ENCODE assay signal across 1 cellular context in the genomic region with DNA sequence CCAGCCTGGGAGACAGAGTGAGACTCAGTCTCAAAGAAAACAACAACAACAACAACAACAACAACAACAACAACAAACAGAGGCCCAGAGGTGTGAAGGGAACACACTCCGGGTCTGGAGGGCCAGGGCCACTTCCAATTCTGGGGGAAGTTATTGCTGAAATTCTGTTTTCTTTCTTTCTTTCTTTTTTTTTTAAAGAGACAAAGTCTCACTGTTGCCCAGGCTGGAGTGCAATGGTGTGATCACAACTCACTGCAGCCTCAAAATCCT.
TF ChIP-seq lines count a peak whose summit lies in the region.

No MANE protein-coding gene starts in this region.

TF ChIP-seq in HepG2, 621 proteins besides CTCF, POLR2A, EP300 and RAD21 (continues in another document):
- TF ChIP-seq NFKB2 (CRISPR knock-in tag; IDR thresholded peaks at IDR 0.05; ENCODE audit: borderline replicate concordance) (no peak), SMC3 (IDR thresholded peaks at IDR 0.05; ENCODE audit: low read length) (no peak), NCOA1 (CRISPR knock-in tag; IDR thresholded peaks at IDR 0.05) (no peak), RXRA (CRISPR knock-in tag; IDR thresholded peaks at IDR 0.05) (no peak), ZSCAN20 (CRISPR knock-in tag; IDR thresholded peaks at IDR 0.05; ENCODE audit: borderline replicate concordance) (no peak), ELF4 (CRISPR knock-in tag; IDR thresholded peaks at IDR 0.05; ENCODE audit: borderline replicate concordance) (no peak), ZMAT3 (CRISPR knock-in tag; conservative IDR thresholded peaks at IDR 0.05) (no peak), ZNF619 (CRISPR knock-in tag; IDR thresholded peaks at IDR 0.05) (no peak), ARNTL (CRISPR knock-in tag; IDR thresholded peaks at IDR 0.05) (no peak), KDM5B (CRISPR knock-in tag; IDR thresholded peaks at IDR 0.05; ENCODE audit: borderline replicate concordance) (no peak), ZFP82 (CRISPR knock-in tag; IDR thresholded peaks at IDR 0.05; ENCODE audit: borderline replicate concordance) (0 out of 2 replicates have a peak, but pooled peaks have one; percentile 54), ZNF816 (CRISPR knock-in tag; IDR thresholded peaks at IDR 0.05; ENCODE audit: borderline replicate concordance) (no peak), TEAD3 (CRISPR knock-in tag; optimal IDR thresholded peaks at IDR 0.05; ENCODE audit: borderline replicate concordance) (no peak), ZNF589 (CRISPR knock-in tag; conservative IDR thresholded peaks at IDR 0.05) (no peak), ZNF530 (CRISPR knock-in tag; IDR thresholded peaks at IDR 0.05; ENCODE audit: low read depth) (no peak), PHB2 (IDR thresholded peaks at IDR 0.05; ENCODE audit: partially characterized antibody) (no peak), MAFF (IDR thresholded peaks at IDR 0.05; ENCODE audit: low read depth, low read length) (no peak), ZNF432 (CRISPR knock-in tag; IDR thresholded peaks at IDR 0.05; ENCODE audit: borderline replicate concordance) (no peak), ZFP36L1 (CRISPR knock-in tag; IDR thresholded peaks at IDR 0.05) (no peak)
- TF ChIP-seq, protein P1, sequence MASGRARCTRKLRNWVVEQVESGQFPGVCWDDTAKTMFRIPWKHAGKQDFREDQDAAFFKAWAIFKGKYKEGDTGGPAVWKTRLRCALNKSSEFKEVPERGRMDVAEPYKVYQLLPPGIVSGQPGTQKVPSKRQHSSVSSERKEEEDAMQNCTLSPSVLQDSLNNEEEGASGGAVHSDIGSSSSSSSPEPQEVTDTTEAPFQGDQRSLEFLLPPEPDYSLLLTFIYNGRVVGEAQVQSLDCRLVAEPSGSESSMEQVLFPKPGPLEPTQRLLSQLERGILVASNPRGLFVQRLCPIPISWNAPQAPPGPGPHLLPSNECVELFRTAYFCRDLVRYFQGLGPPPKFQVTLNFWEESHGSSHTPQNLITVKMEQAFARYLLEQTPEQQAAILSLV (CRISPR knock-in tag; IDR thresholded peaks at IDR 0.05; ENCODE audit: borderline replicate concordance), result no peak
- TF ChIP-seq, protein P2, sequence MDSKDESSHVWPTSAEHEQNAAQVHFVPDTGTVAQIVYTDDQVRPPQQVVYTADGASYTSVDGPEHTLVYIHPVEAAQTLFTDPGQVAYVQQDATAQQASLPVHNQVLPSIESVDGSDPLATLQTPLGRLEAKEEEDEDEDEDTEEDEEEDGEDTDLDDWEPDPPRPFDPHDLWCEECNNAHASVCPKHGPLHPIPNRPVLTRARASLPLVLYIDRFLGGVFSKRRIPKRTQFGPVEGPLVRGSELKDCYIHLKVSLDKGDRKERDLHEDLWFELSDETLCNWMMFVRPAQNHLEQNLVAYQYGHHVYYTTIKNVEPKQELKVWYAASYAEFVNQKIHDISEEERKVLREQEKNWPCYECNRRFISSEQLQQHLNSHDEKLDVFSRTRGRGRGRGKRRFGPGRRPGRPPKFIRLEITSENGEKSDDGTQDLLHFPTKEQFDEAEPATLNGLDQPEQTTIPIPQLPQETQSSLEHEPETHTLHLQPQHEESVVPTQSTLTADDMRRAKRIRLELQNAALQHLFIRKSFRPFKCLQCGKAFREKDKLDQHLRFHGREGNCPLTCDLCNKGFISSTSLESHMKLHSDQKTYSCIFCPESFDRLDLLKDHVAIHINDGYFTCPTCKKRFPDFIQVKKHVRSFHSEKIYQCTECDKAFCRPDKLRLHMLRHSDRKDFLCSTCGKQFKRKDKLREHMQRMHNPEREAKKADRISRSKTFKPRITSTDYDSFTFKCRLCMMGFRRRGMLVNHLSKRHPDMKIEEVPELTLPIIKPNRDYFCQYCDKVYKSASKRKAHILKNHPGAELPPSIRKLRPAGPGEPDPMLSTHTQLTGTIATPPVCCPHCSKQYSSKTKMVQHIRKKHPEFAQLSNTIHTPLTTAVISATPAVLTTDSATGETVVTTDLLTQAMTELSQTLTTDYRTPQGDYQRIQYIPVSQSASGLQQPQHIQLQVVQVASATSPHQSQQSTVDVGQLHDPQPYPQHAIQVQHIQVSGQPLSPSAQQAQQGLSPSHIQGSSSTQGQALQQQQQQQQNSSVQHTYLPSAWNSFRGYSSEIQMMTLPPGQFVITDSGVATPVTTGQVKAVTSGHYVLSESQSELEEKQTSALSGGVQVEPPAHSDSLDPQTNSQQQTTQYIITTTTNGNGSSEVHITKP (CRISPR knock-in tag; IDR thresholded peaks at IDR 0.05; ENCODE audit: low read depth), result no peak
- TF ChIP-seq, protein P3, sequence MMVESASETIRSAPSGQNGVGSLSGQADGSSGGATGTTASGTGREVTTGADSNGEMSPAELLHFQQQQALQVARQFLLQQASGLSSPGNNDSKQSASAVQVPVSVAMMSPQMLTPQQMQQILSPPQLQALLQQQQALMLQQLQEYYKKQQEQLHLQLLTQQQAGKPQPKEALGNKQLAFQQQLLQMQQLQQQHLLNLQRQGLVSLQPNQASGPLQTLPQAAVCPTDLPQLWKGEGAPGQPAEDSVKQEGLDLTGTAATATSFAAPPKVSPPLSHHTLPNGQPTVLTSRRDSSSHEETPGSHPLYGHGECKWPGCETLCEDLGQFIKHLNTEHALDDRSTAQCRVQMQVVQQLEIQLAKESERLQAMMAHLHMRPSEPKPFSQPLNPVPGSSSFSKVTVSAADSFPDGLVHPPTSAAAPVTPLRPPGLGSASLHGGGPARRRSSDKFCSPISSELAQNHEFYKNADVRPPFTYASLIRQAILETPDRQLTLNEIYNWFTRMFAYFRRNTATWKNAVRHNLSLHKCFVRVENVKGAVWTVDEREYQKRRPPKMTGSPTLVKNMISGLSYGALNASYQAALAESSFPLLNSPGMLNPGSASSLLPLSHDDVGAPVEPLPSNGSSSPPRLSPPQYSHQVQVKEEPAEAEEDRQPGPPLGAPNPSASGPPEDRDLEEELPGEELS (CRISPR knock-in tag; IDR thresholded peaks at IDR 0.05), result 0 out of 2 replicates have a peak, but pooled peaks have one; percentile 22
- TF ChIP-seq, protein P4, sequence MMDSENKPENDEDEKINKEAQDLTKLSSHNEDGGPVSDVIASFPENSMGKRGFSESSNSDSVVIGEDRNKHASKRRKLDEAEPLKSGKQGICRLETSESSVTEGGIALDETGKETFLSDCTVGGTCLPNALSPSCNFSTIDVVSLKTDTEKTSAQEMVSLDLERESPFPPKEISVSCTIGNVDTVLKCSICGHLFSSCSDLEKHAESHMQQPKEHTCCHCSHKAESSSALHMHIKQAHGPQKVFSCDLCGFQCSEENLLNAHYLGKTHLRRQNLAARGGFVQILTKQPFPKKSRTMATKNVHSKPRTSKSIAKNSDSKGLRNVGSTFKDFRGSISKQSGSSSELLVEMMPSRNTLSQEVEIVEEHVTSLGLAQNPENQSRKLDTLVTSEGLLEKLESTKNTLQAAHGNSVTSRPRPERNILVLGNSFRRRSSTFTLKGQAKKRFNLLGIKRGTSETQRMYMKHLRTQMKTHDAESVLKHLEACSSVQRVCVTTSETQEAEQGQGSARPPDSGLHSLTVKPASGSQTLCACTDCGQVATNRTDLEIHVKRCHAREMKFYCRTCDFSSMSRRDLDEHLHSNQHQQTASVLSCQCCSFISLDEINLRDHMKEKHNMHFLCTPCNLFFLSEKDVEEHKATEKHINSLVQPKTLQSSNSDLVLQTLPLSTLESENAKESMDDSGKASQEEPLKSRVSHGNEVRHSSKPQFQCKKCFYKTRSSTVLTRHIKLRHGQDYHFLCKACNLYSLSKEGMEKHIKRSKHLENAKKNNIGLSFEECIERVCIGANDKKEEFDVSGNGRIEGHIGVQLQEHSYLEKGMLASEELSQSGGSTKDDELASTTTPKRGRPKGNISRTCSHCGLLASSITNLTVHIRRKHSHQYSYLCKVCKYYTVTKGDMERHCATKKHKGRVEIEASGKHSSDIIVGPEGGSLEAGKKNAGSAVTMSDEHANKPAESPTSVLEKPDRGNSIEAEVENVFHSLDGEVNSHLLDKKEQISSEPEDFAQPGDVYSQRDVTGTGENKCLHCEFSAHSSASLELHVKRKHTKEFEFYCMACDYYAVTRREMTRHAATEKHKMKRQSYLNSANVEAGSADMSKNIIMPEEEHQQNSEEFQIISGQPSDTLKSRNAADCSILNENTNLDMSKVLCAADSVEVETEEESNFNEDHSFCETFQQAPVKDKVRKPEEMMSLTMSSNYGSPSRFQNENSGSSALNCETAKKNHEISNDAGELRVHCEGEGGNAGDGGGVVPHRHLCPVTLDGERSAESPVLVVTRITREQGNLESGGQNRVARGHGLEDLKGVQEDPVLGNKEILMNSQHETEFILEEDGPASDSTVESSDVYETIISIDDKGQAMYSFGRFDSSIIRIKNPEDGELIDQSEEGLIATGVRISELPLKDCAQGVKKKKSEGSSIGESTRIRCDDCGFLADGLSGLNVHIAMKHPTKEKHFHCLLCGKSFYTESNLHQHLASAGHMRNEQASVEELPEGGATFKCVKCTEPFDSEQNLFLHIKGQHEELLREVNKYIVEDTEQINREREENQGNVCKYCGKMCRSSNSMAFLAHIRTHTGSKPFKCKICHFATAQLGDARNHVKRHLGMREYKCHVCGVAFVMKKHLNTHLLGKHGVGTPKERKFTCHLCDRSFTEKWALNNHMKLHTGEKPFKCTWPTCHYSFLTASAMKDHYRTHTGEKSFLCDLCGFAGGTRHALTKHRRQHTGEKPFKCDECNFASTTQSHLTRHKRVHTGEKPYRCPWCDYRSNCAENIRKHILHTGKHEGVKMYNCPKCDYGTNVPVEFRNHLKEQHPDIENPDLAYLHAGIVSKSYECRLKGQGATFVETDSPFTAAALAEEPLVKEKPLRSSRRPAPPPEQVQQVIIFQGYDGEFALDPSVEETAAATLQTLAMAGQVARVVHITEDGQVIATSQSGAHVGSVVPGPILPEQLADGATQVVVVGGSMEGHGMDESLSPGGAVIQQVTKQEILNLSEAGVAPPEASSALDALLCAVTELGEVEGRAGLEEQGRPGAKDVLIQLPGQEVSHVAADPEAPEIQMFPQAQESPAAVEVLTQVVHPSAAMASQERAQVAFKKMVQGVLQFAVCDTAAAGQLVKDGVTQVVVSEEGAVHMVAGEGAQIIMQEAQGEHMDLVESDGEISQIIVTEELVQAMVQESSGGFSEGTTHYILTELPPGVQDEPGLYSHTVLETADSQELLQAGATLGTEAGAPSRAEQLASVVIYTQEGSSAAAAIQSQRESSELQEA (CRISPR knock-in tag; IDR thresholded peaks at IDR 0.05; ENCODE audit: not compliant biosample characterization), result no peak
- TF ChIP-seq, protein P5, sequence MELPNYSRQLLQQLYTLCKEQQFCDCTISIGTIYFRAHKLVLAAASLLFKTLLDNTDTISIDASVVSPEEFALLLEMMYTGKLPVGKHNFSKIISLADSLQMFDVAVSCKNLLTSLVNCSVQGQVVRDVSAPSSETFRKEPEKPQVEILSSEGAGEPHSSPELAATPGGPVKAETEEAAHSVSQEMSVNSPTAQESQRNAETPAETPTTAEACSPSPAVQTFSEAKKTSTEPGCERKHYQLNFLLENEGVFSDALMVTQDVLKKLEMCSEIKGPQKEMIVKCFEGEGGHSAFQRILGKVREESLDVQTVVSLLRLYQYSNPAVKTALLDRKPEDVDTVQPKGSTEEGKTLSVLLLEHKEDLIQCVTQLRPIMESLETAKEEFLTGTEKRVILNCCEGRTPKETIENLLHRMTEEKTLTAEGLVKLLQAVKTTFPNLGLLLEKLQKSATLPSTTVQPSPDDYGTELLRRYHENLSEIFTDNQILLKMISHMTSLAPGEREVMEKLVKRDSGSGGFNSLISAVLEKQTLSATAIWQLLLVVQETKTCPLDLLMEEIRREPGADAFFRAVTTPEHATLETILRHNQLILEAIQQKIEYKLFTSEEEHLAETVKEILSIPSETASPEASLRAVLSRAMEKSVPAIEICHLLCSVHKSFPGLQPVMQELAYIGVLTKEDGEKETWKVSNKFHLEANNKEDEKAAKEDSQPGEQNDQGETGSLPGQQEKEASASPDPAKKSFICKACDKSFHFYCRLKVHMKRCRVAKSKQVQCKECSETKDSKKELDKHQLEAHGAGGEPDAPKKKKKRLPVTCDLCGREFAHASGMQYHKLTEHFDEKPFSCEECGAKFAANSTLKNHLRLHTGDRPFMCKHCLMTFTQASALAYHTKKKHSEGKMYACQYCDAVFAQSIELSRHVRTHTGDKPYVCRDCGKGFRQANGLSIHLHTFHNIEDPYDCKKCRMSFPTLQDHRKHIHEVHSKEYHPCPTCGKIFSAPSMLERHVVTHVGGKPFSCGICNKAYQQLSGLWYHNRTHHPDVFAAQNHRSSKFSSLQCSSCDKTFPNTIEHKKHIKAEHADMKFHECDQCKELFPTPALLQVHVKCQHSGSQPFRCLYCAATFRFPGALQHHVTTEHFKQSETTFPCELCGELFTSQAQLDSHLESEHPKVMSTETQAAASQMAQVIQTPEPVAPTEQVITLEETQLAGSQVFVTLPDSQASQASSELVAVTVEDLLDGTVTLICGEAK (IDR thresholded peaks at IDR 0.05), result no peak
- TF ChIP-seq, protein P5 (CRISPR knock-in tag; IDR thresholded peaks at IDR 0.05), result no peak
- TF ChIP-seq, protein P6, sequence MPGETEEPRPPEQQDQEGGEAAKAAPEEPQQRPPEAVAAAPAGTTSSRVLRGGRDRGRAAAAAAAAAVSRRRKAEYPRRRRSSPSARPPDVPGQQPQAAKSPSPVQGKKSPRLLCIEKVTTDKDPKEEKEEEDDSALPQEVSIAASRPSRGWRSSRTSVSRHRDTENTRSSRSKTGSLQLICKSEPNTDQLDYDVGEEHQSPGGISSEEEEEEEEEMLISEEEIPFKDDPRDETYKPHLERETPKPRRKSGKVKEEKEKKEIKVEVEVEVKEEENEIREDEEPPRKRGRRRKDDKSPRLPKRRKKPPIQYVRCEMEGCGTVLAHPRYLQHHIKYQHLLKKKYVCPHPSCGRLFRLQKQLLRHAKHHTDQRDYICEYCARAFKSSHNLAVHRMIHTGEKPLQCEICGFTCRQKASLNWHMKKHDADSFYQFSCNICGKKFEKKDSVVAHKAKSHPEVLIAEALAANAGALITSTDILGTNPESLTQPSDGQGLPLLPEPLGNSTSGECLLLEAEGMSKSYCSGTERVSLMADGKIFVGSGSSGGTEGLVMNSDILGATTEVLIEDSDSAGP (CRISPR knock-in tag; IDR thresholded peaks at IDR 0.05; ENCODE audit: borderline replicate concordance), result 0 out of 2 replicates have a peak, but pooled peaks have one; percentile 11
